ENCODE assay signal across 13 cellular contexts in the genomic region with DNA sequence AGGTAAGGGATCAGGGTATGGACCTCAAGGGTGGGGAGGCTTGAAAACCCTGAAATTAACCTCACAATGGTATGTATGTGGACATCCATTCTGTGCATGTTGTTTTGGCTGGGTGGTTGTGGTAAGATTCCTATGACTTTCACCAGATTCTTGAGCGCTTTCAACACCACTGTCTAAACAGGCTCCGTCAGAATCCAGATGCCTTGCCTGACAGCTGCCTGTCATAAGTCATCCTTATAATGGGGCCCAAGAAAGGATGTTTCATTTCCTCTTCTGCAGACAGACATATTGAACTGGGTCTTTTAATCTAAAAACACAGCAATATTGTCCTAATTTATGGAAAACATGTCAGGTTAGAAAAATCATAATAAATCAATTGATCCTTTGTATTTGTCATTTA.
"Had no signal": no experiment of that assay in that cellular context is flagged by ENCODE, and none has a peak within 500 bp of the region (broad histone marks: within the 10 kb centered on the region; RNA-seq: fewer than 3 reads in every experiment).

No MANE protein-coding gene starts in this region.

- H3K27me3 Mint-ChIP-seq: stimulated activated naive CD8-positive, alpha-beta T cell treated with anti-CD3 and anti-CD28 coated beads, Interleukin-15, amount 100 ng/mL, for 72 hours had no signal

- H3K27ac Mint-ChIP-seq: activated naive CD4-positive, alpha-beta T cell treated with anti-CD3 and anti-CD28 coated beads, Interleukin-2, amount 10 ng/mL, durations not matched to agents 7 days and 5 days; activated T-helper 2 cell treated with anti-CD3 and anti-CD28 coated beads, Interferon-gamma antibody, Interleukin-2, Interleukin-4, amounts not matched to agents 10 μg/mL and 5 μg/mL and 100 μg/mL, durations not matched to agents 14 hours and 24 hours and 36 hours; mesothelial cell of epicardium; stimulated activated naive CD8-positive, alpha-beta T cell treated with anti-CD3 and anti-CD28 coated beads, Interleukin-15, amount 100 ng/mL, for 72 hours had no signal

- ATAC-seq: activated CD4-positive, CD25-positive, alpha-beta regulatory T cell treated with anti-CD3 and anti-CD28 coated beads, Interleukin-2, amount 50 U/mL, for 24 hours; left cardiac atrium; lower lobe of right lung; right lobe of liver; stimulated activated naive CD8-positive, alpha-beta T cell treated with anti-CD3 and anti-CD28 coated beads, Interleukin-15, amount 100 ng/mL, for 72 hours; upper lobe of right lung had no signal

- H3K36me3 Mint-ChIP-seq: mesothelial cell of epicardium had no signal

- H3K27me3 ChIP-seq: right lobe of liver, upper lobe of right lung had no signal

- H3K9me3 Mint-ChIP-seq: activated naive CD4-positive, alpha-beta T cell treated with anti-CD3 and anti-CD28 coated beads, Interleukin-2, amount 10 ng/mL, durations not matched to agents 7 days and 5 days; mesothelial cell of epicardium had no signal

- H3K4me3 ChIP-seq: lower lobe of right lung, right lobe of liver, upper lobe of right lung had no signal

- H3K4me1 Mint-ChIP-seq: mesothelial cell of epicardium had no signal

- DNase-seq: activated naive CD4-positive, alpha-beta T cell treated with anti-CD3 and anti-CD28 coated beads, Interleukin-2, amount 10 ng/mL, durations not matched to agents 7 days and 5 days; activated T-cell treated with anti-CD3 and anti-CD28 coated beads, Interleukin-2, amount 50 U/mL, for 1 hour; dermis blood vessel endothelial cell; head of caudate nucleus; left cardiac atrium; lower lobe of right lung; right lobe of liver; stimulated activated naive CD8-positive, alpha-beta T cell treated with anti-CD3 and anti-CD28 coated beads, Interleukin-15, amount 100 ng/mL, for 72 hours; upper lobe of right lung had no signal

- H3K4me1 ChIP-seq: lower lobe of right lung, right lobe of liver, upper lobe of right lung had no signal

- H3K9me3 ChIP-seq: lower lobe of right lung, right lobe of liver, upper lobe of right lung had no signal

- H3K36me3 ChIP-seq: lower lobe of right lung, right lobe of liver, upper lobe of right lung had no signal

- H3K27ac ChIP-seq: lower lobe of right lung, right lobe of liver, upper lobe of right lung had no signal

- H3K4me3 Mint-ChIP-seq: activated naive CD4-positive, alpha-beta T cell treated with anti-CD3 and anti-CD28 coated beads, Interleukin-2, amount 10 ng/mL, durations not matched to agents 7 days and 5 days; mesothelial cell of epicardium; neural crest cell; stimulated activated naive CD8-positive, alpha-beta T cell treated with anti-CD3 and anti-CD28 coated beads, Interleukin-15, amount 100 ng/mL, for 72 hours had no signal
